In genomic region chr3:16927485-16927884, GRCh38 we compare ENCODE assay signal across 16 cellular contexts. TPM values are rescaled to one million over a fixed set of nuclear protein-coding genes. Genes with fewer than 3 reads are reported as not detected.
A peak's percentile ranks its signal among the peaks of the same experiment; 100 is the strongest.
DNase-seq lines count a peak whose midpoint lies in the region; ATAC-seq and TF ChIP-seq lines count a peak whose summit lies in the region.
"Had no signal": no experiment of that assay in that cellular context is flagged by ENCODE, and none has a peak within 500 bp of the region (broad histone marks: within the 10 kb centered on the region; RNA-seq: fewer than 3 reads in every experiment).

No MANE protein-coding gene starts in this region.

- H3K36me3 Mint-ChIP-seq in activated naive CD8-positive, alpha-beta T cell treated with anti-CD3 and anti-CD28 coated beads, Interleukin-2, amount 10 ng/mL, durations not matched to agents 7 days and 5 days, result peaks cover 26% of the 10 kb centered on the region
- peaks cover 26% of the 10 kb centered on the region for H3K36me3 Mint-ChIP-seq in activated naive CD8-positive, alpha-beta T cell treated with anti-CD3 and anti-CD28 coated beads for 36 hours
- H3K36me3 Mint-ChIP-seq in stimulated activated effector memory CD8-positive, alpha-beta T cell treated with anti-CD3 and anti-CD28 coated beads, Interleukin-12 subunit alpha, Interleukin-12 subunit beta, amount 100 ng/mL, for 72 hours, result no peaks in the 10 kb centered on the region

- H3K4me1 ChIP-seq in HCT116 (ENCODE audit: control insufficient read depth in 1 of 2, insufficient read depth in 2 of 2, low read length in 2 of 2) (no peaks in the 10 kb centered on the region), RWPE2 (ENCODE audit: insufficient read depth, poor library complexity, severe bottlenecking) (no peaks in the 10 kb centered on the region)

- no peak overlapping the region for H2AFZ ChIP-seq in HCT116 (ENCODE audit: low read depth, low read length, poor library complexity, severe bottlenecking)

- no peak for DNase-seq in activated naive CD8-positive, alpha-beta T cell treated with anti-CD3 and anti-CD28 coated beads, Interleukin-2, amount 10 ng/mL, durations not matched to agents 7 days and 5 days
- DNase-seq in activated naive CD8-positive, alpha-beta T cell treated with anti-CD3 and anti-CD28 coated beads for 36 hours, result no peak
- DNase-seq in HCT116 (ENCODE audit: low read depth, low spot score) (no peak), RWPE2 (ENCODE audit: low spot score) (no peak), AG08396 (ENCODE audit: low spot score) (no peak), NCI-H1105 (lab: John Stamatoyannopoulos, UW) (no peak), NCI-H1436 treated with DMSO at 0.1 percent for 48 hours (lab: John Stamatoyannopoulos, UW) (no peak)
- no peak for DNase-seq in stimulated activated effector memory CD8-positive, alpha-beta T cell treated with anti-CD3 and anti-CD28 coated beads, Interleukin-12 subunit alpha, Interleukin-12 subunit beta, amount 100 ng/mL, for 72 hours (ENCODE audit: low spot score in 2 of 2)
- DNase-seq: ACHN; activated naive CD4-positive, alpha-beta T cell treated with anti-CD3 and anti-CD28 coated beads, Interleukin-2, amount 10 ng/mL, durations not matched to agents 7 days and 5 days; cerebellar nuclear complex; DMS79; GOT3; KG1; midbrain had no signal

- no peaks in the 10 kb centered on the region for H3K79me2 ChIP-seq in HCT116 (ENCODE audit: insufficient read depth, low read length)

- POLR2A ChIA-PET in activated naive CD8-positive, alpha-beta T cell treated with anti-CD3 and anti-CD28 coated beads, Interleukin-2, amount 10 ng/mL, durations not matched to agents 7 days and 5 days (lab: Charles Lee), result no interaction called here
- POLR2A ChIA-PET in HCT116 (lab: Charles Lee), result no interaction called here

- no peak overlapping the region for H3K9ac ChIP-seq in HCT116 (ENCODE audit: low read length)

- H3K9me2 ChIP-seq in HCT116 (ENCODE audit: insufficient read depth), result no peaks in the 10 kb centered on the region

- no peaks in the 10 kb centered on the region for H3K9me3 ChIP-seq in HCT116 (ENCODE audit: control insufficient read depth in 1 of 2, insufficient read depth in 1 of 2, low read depth in 1 of 2, low read length in 2 of 2)
- no peaks in the 10 kb centered on the region for H3K9me3 ChIP-seq in RWPE2 (ENCODE audit: severe bottlenecking)

- no peak overlapping the region for H3K27ac ChIP-seq in HCT116 (ENCODE audit: low read depth, low read length)
- H3K27ac ChIP-seq in RWPE2 (ENCODE audit: poor library complexity, severe bottlenecking), result no peak overlapping the region

- H3K27ac Mint-ChIP-seq in activated naive CD8-positive, alpha-beta T cell treated with anti-CD3 and anti-CD28 coated beads, Interleukin-2, amount 10 ng/mL, durations not matched to agents 7 days and 5 days, result no peak overlapping the region
- no peak overlapping the region for H3K27ac Mint-ChIP-seq in activated naive CD8-positive, alpha-beta T cell treated with anti-CD3 and anti-CD28 coated beads for 36 hours
- no peak overlapping the region for H3K27ac Mint-ChIP-seq in stimulated activated effector memory CD8-positive, alpha-beta T cell treated with anti-CD3 and anti-CD28 coated beads, Interleukin-12 subunit alpha, Interleukin-12 subunit beta, amount 100 ng/mL, for 72 hours
- H3K27ac Mint-ChIP-seq: progenitor cell of endocrine pancreas had no signal

- H3K4me3 ChIP-seq in HCT116 (replicated peaks in 1 of 2; ENCODE audit: low read depth in 1 of 2, low read length in 2 of 2), result no peak overlapping the region
- no peak overlapping the region for H3K4me3 ChIP-seq in RWPE2 (ENCODE audit: severe bottlenecking)

- no peaks in the 10 kb centered on the region for H3K36me3 ChIP-seq in HCT116 (ENCODE audit: control insufficient read depth in 1 of 2, insufficient read depth in 2 of 2, low read length in 2 of 2)
- no peaks in the 10 kb centered on the region for H3K36me3 ChIP-seq in RWPE2 (ENCODE audit: low read depth)

- no TSS peak for BruUV-seq in HCT116 (replicated peaks; lab: Mats Ljungman, UMichigan)

- H3K27me3 Mint-ChIP-seq in activated naive CD8-positive, alpha-beta T cell treated with anti-CD3 and anti-CD28 coated beads, Interleukin-2, amount 10 ng/mL, durations not matched to agents 7 days and 5 days, result no peaks in the 10 kb centered on the region
- no peaks in the 10 kb centered on the region for H3K27me3 Mint-ChIP-seq in activated naive CD8-positive, alpha-beta T cell treated with anti-CD3 and anti-CD28 coated beads for 36 hours
- H3K27me3 Mint-ChIP-seq: activated naive CD4-positive, alpha-beta T cell treated with anti-CD3 and anti-CD28 coated beads, Interleukin-2, amount 10 ng/mL, durations not matched to agents 7 days and 5 days; progenitor cell of endocrine pancreas had no signal

- RAD21 ChIA-PET in HCT116 (lab: Charles Lee; ENCODE audit: low non-redundant PET in 1 of 2, low total read pairs in 2 of 2, uncharacterized antibody in 2 of 2, unreplicated experiment in 2 of 2), result no interaction called here

- H4K20me1 ChIP-seq in HCT116 (ENCODE audit: insufficient read depth), result no peaks in the 10 kb centered on the region

- H3K4me3 Mint-ChIP-seq in activated naive CD8-positive, alpha-beta T cell treated with anti-CD3 and anti-CD28 coated beads, Interleukin-2, amount 10 ng/mL, durations not matched to agents 7 days and 5 days, result no peak overlapping the region
- no peak overlapping the region for H3K4me3 Mint-ChIP-seq in activated naive CD8-positive, alpha-beta T cell treated with anti-CD3 and anti-CD28 coated beads for 36 hours
- no peak overlapping the region for H3K4me3 Mint-ChIP-seq in stimulated activated effector memory CD8-positive, alpha-beta T cell treated with anti-CD3 and anti-CD28 coated beads, Interleukin-12 subunit alpha, Interleukin-12 subunit beta, amount 100 ng/mL, for 72 hours
- H3K4me3 Mint-ChIP-seq: activated naive CD4-positive, alpha-beta T cell treated with anti-CD3 and anti-CD28 coated beads, Interleukin-2, amount 10 ng/mL, durations not matched to agents 7 days and 5 days had no signal

- H3K4me2 ChIP-seq in HCT116 (ENCODE audit: low read length), result no peak overlapping the region

- CTCF ChIA-PET in HCT116 (lab: Charles Lee), result interaction anchor here (1.0 kb wide), 1 partner anchor 9 kb away, joined by 3 read pairs; no protein-coding TSS in a partner anchor

- peak; percentile 58 for ATAC-seq in activated naive CD8-positive, alpha-beta T cell treated with anti-CD3 and anti-CD28 coated beads, Interleukin-2, amount 10 ng/mL, durations not matched to agents 7 days and 5 days (ENCODE audit: low read depth)
- ATAC-seq in HCT116 (peak; percentile 76), RWPE2 (ENCODE audit: low read depth) (no peak)
- ATAC-seq in stimulated activated effector memory CD8-positive, alpha-beta T cell treated with anti-CD3 and anti-CD28 coated beads, Interleukin-12 subunit alpha, Interleukin-12 subunit beta, amount 100 ng/mL, for 72 hours, result peak; percentile 44

- peak in 2 of 3 experiments; percentile 32 to 34; a peak in 4 of 6 replicates for TF ChIP-seq CTCF in HCT116 (IDR thresholded peaks at IDR 0.05 in 2 of 3, conservative IDR thresholded peaks at IDR 0.05 in 1 of 3; ENCODE audit: borderline replicate concordance in 1 of 3, insufficient read depth in 1 of 3, low read depth in 2 of 3, low read length in 2 of 3)
- peak; percentile 9 for TF ChIP-seq CTCF in RWPE2 (IDR thresholded peaks at IDR 0.05; ENCODE audit: poor library complexity, severe bottlenecking)

- no peaks in the 10 kb centered on the region for H3K27me3 ChIP-seq in HCT116 (ENCODE audit: insufficient read depth, low read length)
- H3K27me3 ChIP-seq in RWPE2 (ENCODE audit: insufficient read depth, poor library complexity, severe bottlenecking), result peaks cover 6% of the 10 kb centered on the region

- TF ChIP-seq POLR2A in HCT116 (IDR thresholded peaks at IDR 0.05; ENCODE audit: borderline replicate concordance, extremely low read depth, insufficient read depth, insufficient read length), result no peak

- TF ChIP-seq RAD21 in HCT116 (IDR thresholded peaks at IDR 0.05; ENCODE audit: low read depth), result 0 out of 2 replicates have a peak, but pooled peaks have one; percentile 12

- intact Hi-C loops in HCT116 (cut with micrococcal nuclease), result no loop called here

- H3K9me3 Mint-ChIP-seq in activated naive CD8-positive, alpha-beta T cell treated with anti-CD3 and anti-CD28 coated beads, Interleukin-2, amount 10 ng/mL, durations not matched to agents 7 days and 5 days, result peaks cover 6% of the 10 kb centered on the region
- peaks cover 6% of the 10 kb centered on the region for H3K9me3 Mint-ChIP-seq in activated naive CD8-positive, alpha-beta T cell treated with anti-CD3 and anti-CD28 coated beads for 36 hours
- peaks cover 5% of the 10 kb centered on the region for H3K9me3 Mint-ChIP-seq in stimulated activated effector memory CD8-positive, alpha-beta T cell treated with anti-CD3 and anti-CD28 coated beads, Interleukin-12 subunit alpha, Interleukin-12 subunit beta, amount 100 ng/mL, for 72 hours

- H3K4me1 Mint-ChIP-seq in activated naive CD8-positive, alpha-beta T cell treated with anti-CD3 and anti-CD28 coated beads, Interleukin-2, amount 10 ng/mL, durations not matched to agents 7 days and 5 days, result peaks cover 19% of the 10 kb centered on the region
- H3K4me1 Mint-ChIP-seq in activated naive CD8-positive, alpha-beta T cell treated with anti-CD3 and anti-CD28 coated beads for 36 hours, result peaks cover 45% of the 10 kb centered on the region
- peaks cover 55% of the 10 kb centered on the region for H3K4me1 Mint-ChIP-seq in stimulated activated effector memory CD8-positive, alpha-beta T cell treated with anti-CD3 and anti-CD28 coated beads, Interleukin-12 subunit alpha, Interleukin-12 subunit beta, amount 100 ng/mL, for 72 hours

TF ChIP-seq in HCT116, 20 proteins besides CTCF, POLR2A, EP300 and RAD21 (continues in another document):
- TF ChIP-seq CEBPB (IDR thresholded peaks at IDR 0.05; ENCODE audit: low read depth), result no peak
- TF ChIP-seq SIN3A (IDR thresholded peaks at IDR 0.05; ENCODE audit: low read depth), result no peak
- TF ChIP-seq CBX3 (IDR thresholded peaks at IDR 0.05; ENCODE audit: low read depth), result no peak
- TF ChIP-seq ATF3 (IDR thresholded peaks at IDR 0.05), result no peak
- no peak for TF ChIP-seq MAX (IDR thresholded peaks at IDR 0.05)
- TF ChIP-seq EGR1 (IDR thresholded peaks at IDR 0.05; ENCODE audit: low read depth), result no peak
- no peak for TF ChIP-seq EZH2phosphoT487 (IDR thresholded peaks at IDR 0.05; ENCODE audit: borderline replicate concordance)

RNA-seq across cellular contexts. Expression of gene PLCL2, which starts 42.7 kb away (rescaled TPM):
- 10 to 100 TPM; 53.2 to 58.0 TPM for total RNA-seq in activated naive CD8-positive, alpha-beta T cell treated with anti-CD3 and anti-CD28 coated beads, Interleukin-2, amount 10 ng/mL, durations not matched to agents 7 days and 5 days
- 10 to 100 TPM; 19.1 to 19.6 TPM for total RNA-seq in activated naive CD8-positive, alpha-beta T cell treated with anti-CD3 and anti-CD28 coated beads for 36 hours
- 2.2 TPM for total RNA-seq in HCT116 (2021; ENCODE audit: unreplicated experiment)
- polyA plus RNA-seq in HCT116 (2012), result 1.0 and 1.1 TPM in 2 replicates
